Comparison of ENCODE assay signal across 8 cellular contexts in the genomic region with DNA sequence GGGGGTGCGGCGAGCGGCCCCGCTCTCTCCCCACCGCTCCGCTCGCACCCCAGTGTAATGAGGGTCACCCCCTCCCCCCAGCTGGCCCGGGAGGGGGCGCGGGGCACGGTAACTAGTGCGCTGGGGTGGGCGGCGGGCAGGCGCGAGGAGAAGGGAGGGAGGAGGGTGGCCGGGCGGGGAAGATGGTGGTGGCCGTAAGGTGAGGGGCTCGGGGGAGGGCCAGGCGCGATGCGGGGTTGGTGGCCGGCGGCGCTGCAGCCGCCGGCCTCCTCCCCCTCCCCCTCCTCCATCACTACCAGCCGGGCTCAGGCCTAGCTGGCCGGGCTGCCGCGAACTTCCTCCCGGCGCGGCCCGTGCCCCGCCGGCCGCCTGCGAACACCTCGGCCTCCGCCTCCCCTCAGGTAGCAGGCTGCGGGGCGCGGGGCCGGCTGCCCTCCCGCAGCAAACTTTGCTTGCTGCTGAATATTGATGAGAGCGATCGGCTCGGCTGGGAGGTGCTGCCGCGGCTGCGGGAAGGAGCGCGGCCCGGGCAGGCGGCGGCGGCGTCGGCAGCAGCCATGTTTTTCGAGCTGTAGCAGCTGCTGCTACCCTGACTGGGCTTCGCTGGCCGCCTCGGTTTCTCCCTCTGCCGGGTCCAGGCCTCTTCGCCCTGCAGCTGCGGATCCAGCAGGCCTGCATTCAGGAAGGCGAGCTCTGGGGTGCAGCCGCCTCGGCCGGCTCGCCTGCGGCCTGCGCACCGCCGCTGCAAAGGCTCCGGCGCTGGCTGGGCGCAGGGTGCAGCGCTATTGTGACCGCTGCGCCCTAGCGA. TPM values are rescaled to one million over a fixed set of nuclear protein-coding genes. Genes with fewer than 3 reads are reported as not detected.
DNase-seq lines count a peak whose midpoint lies in the region; ATAC-seq and TF ChIP-seq lines count a peak whose summit lies in the region.

No MANE protein-coding gene starts in this region.

- peak; percentile 77 for DNase-seq in D341Med (ENCODE audit: low spot score)
- DNase-seq in HuH-7 (ENCODE audit: low spot score) = peak; percentile 66
- peak; percentile 40 for DNase-seq in cerebellar cortex (ENCODE audit: low spot score)
- peak in 1 of 2 donors; percentile 60 for DNase-seq in left colon
- DNase-seq in stimulated activated CD4-positive, alpha-beta T cell treated with anti-CD3 and anti-CD28 coated beads, Interleukin-4, amount 100 ng/mL, for 1 hour = peak; percentile 55
- no peak for DNase-seq in middle frontal gyrus (ENCODE audit: extremely low spot score, low spot score)

- peak overlapping the region; percentile 96 for H3K27ac ChIP-seq in VCaP

- ATAC-seq in GM21423 (IDR thresholded peaks at IDR 0.05; ENCODE audit: unreplicated experiment) (peak; percentile 22), left colon (peak; percentile 75)

- TF ChIP-seq CTCF in VCaP (conservative IDR thresholded peaks at IDR 0.05) = peak; percentile 15; the same call in 1 of the 2 replicates

- intact Hi-C loops in left colon (cut with DNase I, micrococcal nuclease) = no loop called here

RNA-seq across cellular contexts. Expression of gene NSD1, which starts 0.5 kb away (rescaled TPM):
- total RNA-seq in left colon = 10 to 100 TPM; 55.6 to 65.8 TPM

RNA-seq across cellular contexts. Expression of gene FGFR4, which starts 47.3 kb away (rescaled TPM):
- total RNA-seq in left colon = 10 to 100 TPM; 43.3 to 56.1 TPM
